1 cellular context compared by ENCODE assay signal in the genomic region with DNA sequence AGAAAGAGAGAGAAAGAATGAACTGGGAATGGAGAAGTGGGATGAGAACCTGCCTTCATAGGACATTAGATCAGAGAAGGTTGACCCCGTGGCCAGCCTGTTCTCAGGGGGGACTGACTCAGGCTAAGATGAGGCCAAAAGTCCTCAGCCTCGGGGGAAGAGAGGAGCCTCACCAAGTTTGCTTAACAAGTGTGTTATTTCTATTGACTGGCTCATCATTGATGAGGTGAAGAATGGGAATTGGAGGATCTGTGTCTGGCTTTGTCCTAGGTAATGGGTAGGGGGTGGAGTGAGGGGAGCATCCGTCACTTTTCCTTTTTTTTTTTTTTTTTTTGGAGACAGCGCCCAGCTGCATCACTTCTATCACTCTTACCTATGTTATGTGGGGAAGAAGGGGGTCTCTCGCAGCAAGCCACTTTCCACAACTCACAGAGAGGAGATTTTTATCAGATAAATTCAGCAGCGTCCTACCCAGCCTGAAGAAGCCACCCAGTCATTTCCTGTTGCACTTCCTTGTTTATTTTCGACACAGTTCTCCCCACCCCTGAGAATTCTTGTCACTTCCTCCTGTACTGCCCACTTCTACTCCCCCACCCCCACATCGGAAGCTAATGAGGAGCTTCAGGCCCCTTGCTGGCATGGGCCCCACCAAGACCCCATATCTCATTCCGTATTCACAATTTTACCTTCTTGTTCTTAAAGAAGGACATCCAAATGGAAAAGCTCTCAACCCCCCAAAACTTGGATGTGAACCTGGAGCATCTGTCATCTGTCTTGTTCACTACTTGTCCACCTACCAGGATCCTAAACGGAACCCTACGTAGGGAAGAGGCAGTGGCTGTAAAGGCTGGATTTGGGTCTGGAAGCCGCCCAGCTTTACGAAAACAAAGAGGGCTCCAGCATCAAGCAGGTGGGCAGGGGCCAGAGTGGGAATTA.
TF ChIP-seq lines count a peak whose summit lies in the region.

No MANE protein-coding gene starts in this region.

TF ChIP-seq in HepG2, 621 proteins besides CTCF, POLR2A, EP300 and RAD21 (continued from another document):
- TF ChIP-seq, protein P1, sequence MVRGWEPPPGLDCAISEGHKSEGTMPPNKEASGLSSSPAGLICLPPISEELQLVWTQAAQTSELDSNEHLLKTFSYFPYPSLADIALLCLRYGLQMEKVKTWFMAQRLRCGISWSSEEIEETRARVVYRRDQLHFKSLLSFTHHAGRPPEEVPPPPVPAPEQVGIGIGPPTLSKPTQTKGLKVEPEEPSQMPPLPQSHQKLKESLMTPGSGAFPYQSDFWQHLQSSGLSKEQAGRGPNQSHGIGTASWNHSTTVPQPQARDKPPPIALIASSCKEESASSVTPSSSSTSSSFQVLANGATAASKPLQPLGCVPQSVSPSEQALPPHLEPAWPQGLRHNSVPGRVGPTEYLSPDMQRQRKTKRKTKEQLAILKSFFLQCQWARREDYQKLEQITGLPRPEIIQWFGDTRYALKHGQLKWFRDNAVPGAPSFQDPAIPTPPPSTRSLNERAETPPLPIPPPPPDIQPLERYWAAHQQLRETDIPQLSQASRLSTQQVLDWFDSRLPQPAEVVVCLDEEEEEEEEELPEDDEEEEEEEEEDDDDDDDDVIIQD (CRISPR knock-in tag; IDR thresholded peaks at IDR 0.05; ENCODE audit: low read depth) = peak; percentile 77; the same call in 1 of the 2 replicates
